ENCODE assay signal across 20 cellular contexts in genomic region chr2:39994151-39994550, GRCh38.
DNase-seq lines count a peak whose midpoint lies in the region; ATAC-seq, FAIRE-seq and TF ChIP-seq lines count a peak whose summit lies in the region.
"Had no signal": no experiment of that assay in that cellular context is flagged by ENCODE, and none has a peak within 500 bp of the region (broad histone marks: within the 10 kb centered on the region; RNA-seq: fewer than 3 reads in every experiment).

No MANE protein-coding gene starts in this region.

- H3K9me3 ChIP-seq in AG04450 (ENCODE audit: control insufficient read depth, insufficient read depth, low read length) = no peaks in the 10 kb centered on the region
- H3K9me3 ChIP-seq in astrocyte (ENCODE audit: insufficient read depth, low read depth, low read length) = no peaks in the 10 kb centered on the region
- H3K9me3 ChIP-seq: gastrocnemius medialis, mucosa of descending colon, ovary, spleen, stomach had no signal

- no peak for TF ChIP-seq CTCF in AG04450 (IDR thresholded peaks at IDR 0.05; ENCODE audit: low read depth, low read length)
- no peak for TF ChIP-seq CTCF in astrocyte (IDR thresholded peaks at IDR 0.05; ENCODE audit: insufficient read depth, low read depth, low read length)
- no peak for TF ChIP-seq CTCF in fibroblast of villous mesenchyme (IDR thresholded peaks at IDR 0.05; ENCODE audit: insufficient read depth, low read depth, low read length)

- no peak overlapping the region for H3K4me2 ChIP-seq in astrocyte (ENCODE audit: low read length)

- H2AFZ ChIP-seq in astrocyte (ENCODE audit: low read depth, low read length) = no peak overlapping the region

- H3K27me3 Mint-ChIP-seq in astrocyte (ENCODE audit: low read depth, unreplicated experiment) = no peaks in the 10 kb centered on the region
- H3K27me3 Mint-ChIP-seq in activated T-helper 2 cell treated with anti-CD3 and anti-CD28 coated beads, Interferon-gamma antibody, Interleukin-2, Interleukin-4, amounts not matched to agents 10 μg/mL and 5 μg/mL and 100 μg/mL, durations not matched to agents 14 hours and 24 hours and 36 hours (ENCODE audit: low read depth) = no peaks in the 10 kb centered on the region
- H3K27me3 Mint-ChIP-seq: activated naive CD4-positive, alpha-beta T cell treated with anti-CD3 and anti-CD28 coated beads, Interleukin-2, amount 50 U/mL, for 24 hours had no signal

- H3K9me3 Mint-ChIP-seq in astrocyte (ENCODE audit: unreplicated experiment) = peaks cover 2% of the 10 kb centered on the region
- H3K9me3 Mint-ChIP-seq in activated T-helper 2 cell treated with anti-CD3 and anti-CD28 coated beads, Interferon-gamma antibody, Interleukin-2, Interleukin-4, amounts not matched to agents 10 μg/mL and 5 μg/mL and 100 μg/mL, durations not matched to agents 14 hours and 24 hours and 36 hours = no peaks in the 10 kb centered on the region
- H3K9me3 Mint-ChIP-seq: activated naive CD4-positive, alpha-beta T cell treated with anti-CD3 and anti-CD28 coated beads, Interleukin-2, amount 50 U/mL, for 24 hours had no signal

- H3K4me1 Mint-ChIP-seq in astrocyte (ENCODE audit: low read depth, unreplicated experiment) = peaks cover 31% of the 10 kb centered on the region
- H3K4me1 Mint-ChIP-seq in activated T-helper 2 cell treated with anti-CD3 and anti-CD28 coated beads, Interferon-gamma antibody, Interleukin-2, Interleukin-4, amounts not matched to agents 10 μg/mL and 5 μg/mL and 100 μg/mL, durations not matched to agents 14 hours and 24 hours and 36 hours (ENCODE audit: low read depth) = peaks cover 40% of the 10 kb centered on the region
- H3K4me1 Mint-ChIP-seq: activated naive CD4-positive, alpha-beta T cell treated with anti-CD3 and anti-CD28 coated beads, Interleukin-2, amount 50 U/mL, for 24 hours had no signal

- no peaks in the 10 kb centered on the region for H4K20me1 ChIP-seq in astrocyte (ENCODE audit: insufficient read depth, low read length)

- CTCF ChIA-PET in AG04450 (lab: Charles Lee) = interaction anchor here (0.6 to 1.0 kb wide), 2 partner anchors 45 to 1406 kb away, joined by 3 read pairs; no protein-coding TSS in a partner anchor

- no peaks in the 10 kb centered on the region for H3K36me3 ChIP-seq in astrocyte (ENCODE audit: insufficient read depth, low read length)
- H3K36me3 ChIP-seq: gastrocnemius medialis, ovary, spleen, stomach had no signal

- H3K27ac ChIP-seq in AG04450 (ENCODE audit: low read depth, low read length) = no peak overlapping the region
- H3K27ac ChIP-seq in astrocyte (ENCODE audit: low read depth, low read length) = peak overlapping the region; percentile 0
- H3K27ac ChIP-seq: gastrocnemius medialis, ovary, spleen, stomach had no signal

- no peak overlapping the region for H3K4me3 Mint-ChIP-seq in astrocyte (ENCODE audit: unreplicated experiment)
- no peak overlapping the region for H3K4me3 Mint-ChIP-seq in activated T-helper 2 cell treated with anti-CD3 and anti-CD28 coated beads, Interferon-gamma antibody, Interleukin-2, Interleukin-4, amounts not matched to agents 10 μg/mL and 5 μg/mL and 100 μg/mL, durations not matched to agents 14 hours and 24 hours and 36 hours (ENCODE audit: low read depth)
- H3K4me3 Mint-ChIP-seq: activated naive CD4-positive, alpha-beta T cell treated with anti-CD3 and anti-CD28 coated beads, Interleukin-2, amount 50 U/mL, for 24 hours had no signal

- POLR2A ChIA-PET in AG04450 (lab: Yijun Ruan, JAX) = no interaction called here

- intact Hi-C loops in activated T-helper 2 cell treated with anti-CD3 and anti-CD28 coated beads, Interferon-gamma antibody, Interleukin-2, Interleukin-4, amounts not matched to agents 10 μg/mL and 5 μg/mL and 100 μg/mL, durations not matched to agents 14 hours and 24 hours and 36 hours (cut with micrococcal nuclease) = no loop called here

- peaks cover 5% of the 10 kb centered on the region for H3K4me1 ChIP-seq in astrocyte (ENCODE audit: insufficient read depth, low read length)
- H3K4me1 ChIP-seq: gastrocnemius medialis, spleen, stomach had no signal

- peak; percentile 81 for FAIRE-seq in astrocyte (lab: Jason Lieb, UNC)

- no peak overlapping the region for H3K27ac Mint-ChIP-seq in astrocyte (ENCODE audit: unreplicated experiment)
- no peak overlapping the region for H3K27ac Mint-ChIP-seq in activated T-helper 2 cell treated with anti-CD3 and anti-CD28 coated beads, Interferon-gamma antibody, Interleukin-2, Interleukin-4, amounts not matched to agents 10 μg/mL and 5 μg/mL and 100 μg/mL, durations not matched to agents 14 hours and 24 hours and 36 hours
- H3K27ac Mint-ChIP-seq: activated naive CD4-positive, alpha-beta T cell treated with anti-CD3 and anti-CD28 coated beads, Interleukin-2, amount 50 U/mL, for 24 hours had no signal

- H3K79me2 ChIP-seq in astrocyte (ENCODE audit: insufficient read depth, low read length) = no peaks in the 10 kb centered on the region

- H3K4me3 ChIP-seq in AG04450 (ENCODE audit: low read depth, low read length) (no peak overlapping the region), astrocyte (ENCODE audit: insufficient read depth, low read depth, low read length) (no peak overlapping the region), fibroblast of villous mesenchyme (ENCODE audit: low read depth, low read length) (no peak overlapping the region)
- H3K4me3 ChIP-seq: gastrocnemius medialis, mucosa of descending colon, ovary, spleen, stomach had no signal

- ATAC-seq in HG03460 (IDR thresholded peaks at IDR 0.05; ENCODE audit: unreplicated experiment) = no peak
- ATAC-seq: activated CD4-positive, CD25-positive, alpha-beta regulatory T cell treated with anti-CD3 and anti-CD28 coated beads, Interleukin-2, amount 50 U/mL, for 24 hours; gastrocnemius medialis; HCT116; mucosa of descending colon had no signal

- H3K27me3 ChIP-seq in AG04450 (ENCODE audit: control insufficient read depth, insufficient read depth, low read length) (no peaks in the 10 kb centered on the region), astrocyte (ENCODE audit: insufficient read depth, low read length) (no peaks in the 10 kb centered on the region)
- H3K27me3 ChIP-seq: gastrocnemius medialis, ovary, spleen, stomach had no signal

- no peak overlapping the region for H3K9ac ChIP-seq in astrocyte (ENCODE audit: low read length)

- DNase-seq in AG04450 (ENCODE audit: low read depth, low spot score) (peak; percentile 59), HS-5 (ENCODE audit: low read depth) (peak; percentile 75), astrocyte (ENCODE audit: low read depth) (peak; percentile 87), fibroblast of villous mesenchyme (ENCODE audit: low read depth) (peak; percentile 34), ecto neural progenitor cell (ENCODE audit: low spot score) (no peak), NCI-H510A (lab: John Stamatoyannopoulos, UW) (no peak)
- DNase-seq in activated T-helper 2 cell treated with anti-CD3 and anti-CD28 coated beads, Interferon-gamma antibody, Interleukin-2, Interleukin-4, amounts not matched to agents 10 μg/mL and 5 μg/mL and 100 μg/mL, durations not matched to agents 14 hours and 24 hours and 36 hours (ENCODE audit: low spot score) = no peak
- DNase-seq: activated CD8-positive, alpha-beta memory T cell treated with anti-CD3 and anti-CD28 coated beads, Interleukin-2, amount 50 U/mL, for 4 hours; gastrocnemius medialis; MM.1S; mucosa of descending colon; NCI-H2029; NCI-H748 treated with DMSO at 0.1 percent for 48 hours; ovary; spleen; stomach had no signal

- no peaks in the 10 kb centered on the region for H3K36me3 Mint-ChIP-seq in astrocyte (ENCODE audit: low read depth, unreplicated experiment)
- H3K36me3 Mint-ChIP-seq in activated T-helper 2 cell treated with anti-CD3 and anti-CD28 coated beads, Interferon-gamma antibody, Interleukin-2, Interleukin-4, amounts not matched to agents 10 μg/mL and 5 μg/mL and 100 μg/mL, durations not matched to agents 14 hours and 24 hours and 36 hours (ENCODE audit: low read depth) = peaks cover 23% of the 10 kb centered on the region
- H3K36me3 Mint-ChIP-seq: activated naive CD4-positive, alpha-beta T cell treated with anti-CD3 and anti-CD28 coated beads, Interleukin-2, amount 50 U/mL, for 24 hours had no signal

Comparison
In these comparisons a context has a peak if more than half of its experiments do, and no peak if none do; other contexts are left out.
1. DNase-seq: peak in AG04450 (single experiment), HS-5 (single experiment), astrocyte (single experiment) and fibroblast of villous mesenchyme (single experiment); none in ecto neural progenitor cell (single experiment), activated T-helper 2 cell treated with anti-CD3 and anti-CD28 coated beads, Interferon-gamma antibody, Interleukin-2, Interleukin-4, amounts not matched to agents 10 μg/mL and 5 μg/mL and 100 μg/mL, durations not matched to agents 14 hours and 24 hours and 36 hours (single experiment) and NCI-H510A (single experiment).